In the genomic region with DNA sequence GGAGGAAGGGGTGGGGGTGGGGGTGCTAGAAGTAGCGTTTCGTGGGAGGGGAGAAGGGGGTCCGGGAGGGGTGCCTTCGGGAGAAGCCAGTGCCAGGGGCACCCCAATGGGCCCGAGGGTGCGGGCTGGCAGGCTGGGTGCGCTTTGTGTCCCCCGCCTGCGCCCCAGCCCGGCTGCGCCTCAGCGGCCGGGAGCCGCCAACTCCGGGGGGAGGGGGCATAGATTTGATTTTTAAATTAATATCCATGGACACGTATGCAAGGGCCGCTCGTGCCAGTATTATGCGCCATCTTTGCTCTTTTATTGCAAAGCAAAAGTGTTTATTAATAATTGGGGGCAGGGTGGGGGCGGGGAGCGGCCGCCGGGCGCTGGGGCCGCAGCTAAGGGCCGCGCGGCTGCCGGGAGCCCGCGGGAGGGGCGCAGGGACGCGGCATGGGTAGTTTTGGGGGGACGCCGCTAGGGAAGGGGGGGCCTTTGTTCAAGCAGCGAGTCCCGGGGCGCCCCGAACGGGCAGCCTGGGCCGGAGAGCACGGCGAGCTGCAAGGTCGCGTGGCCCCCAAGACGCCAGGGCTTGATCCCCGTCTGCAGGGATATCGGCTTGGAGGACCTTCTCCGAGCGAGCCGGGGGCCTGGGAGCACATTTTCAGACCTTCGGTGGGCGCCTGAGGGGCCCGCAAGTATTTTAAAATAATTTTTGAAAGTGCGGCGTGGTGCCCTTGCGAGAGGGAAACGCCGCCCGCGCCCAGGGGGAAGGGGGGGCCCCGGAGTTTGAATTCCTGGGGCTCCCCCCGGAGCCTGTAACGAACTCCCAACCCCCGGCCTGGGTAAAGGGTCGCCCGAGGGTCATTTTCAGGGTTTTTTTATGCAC, we compare ENCODE assay signal across 8 cellular contexts. TPM values are rescaled to one million over a fixed set of nuclear protein-coding genes. Genes with fewer than 3 reads are reported as not detected.
A peak's percentile ranks its signal among the peaks of the same experiment; 100 is the strongest.
DNase-seq lines count a peak whose midpoint lies in the region; ATAC-seq lines count a peak whose summit lies in the region.

No MANE protein-coding gene starts in this region.

- peaks cover 6% of the 10 kb centered on the region for H3K4me1 Mint-ChIP-seq in T-helper 1 cell treated with Interleukin-12 subunit alpha and Interleukin-12 subunit beta and Interleukin-4 antibody, amounts not matched to agents 30 μg/mL and 1 μg/mL, for 36 hours (ENCODE audit: low read depth)
- H3K4me1 Mint-ChIP-seq in activated naive CD8-positive, alpha-beta T cell treated with anti-CD3 and anti-CD28 coated beads, Interleukin-2, amount 10 ng/mL, durations not matched to agents 7 days and 5 days: peaks cover 13% of the 10 kb centered on the region

- peak overlapping the region; percentile 37 for H3K27ac ChIP-seq in stomach smooth muscle (ENCODE audit: low read length)

- peaks cover 68% of the 10 kb centered on the region for H3K4me1 ChIP-seq in stomach smooth muscle (ENCODE audit: control insufficient read depth, insufficient read depth, low read length)

- peaks cover 23 to 62% of the 10 kb centered on the region in 2 donors for H3K27me3 ChIP-seq in stomach smooth muscle (ENCODE audit: control insufficient read depth in 1 of 2, insufficient read depth in 2 of 2, low read length in 2 of 2)

- H3K9ac ChIP-seq in stomach smooth muscle (ENCODE audit: low read length in 2 of 2): peak overlapping the region in 1 of 2 donors; percentile 45

- POLR2A ChIA-PET in activated naive CD8-positive, alpha-beta T cell treated with anti-CD3 and anti-CD28 coated beads, Interleukin-2, amount 10 ng/mL, durations not matched to agents 7 days and 5 days (lab: Charles Lee): interaction anchor here (1.2 to 1.6 kb wide), 3 partner anchors 344 to 541 kb away, joined by 4 to 6 read pairs (median 4); no protein-coding TSS in a partner anchor

- peak overlapping the region; percentile 50 for H3K4me3 Mint-ChIP-seq in T-helper 1 cell treated with Interleukin-12 subunit alpha and Interleukin-12 subunit beta and Interleukin-4 antibody, amounts not matched to agents 30 μg/mL and 1 μg/mL, for 36 hours
- peak overlapping the region; percentile 71 for H3K4me3 Mint-ChIP-seq in activated naive CD8-positive, alpha-beta T cell treated with anti-CD3 and anti-CD28 coated beads, Interleukin-2, amount 10 ng/mL, durations not matched to agents 7 days and 5 days

- H3K36me3 ChIP-seq in stomach smooth muscle (ENCODE audit: control insufficient read depth in 2 of 2, insufficient read depth in 2 of 2, low read length in 2 of 2): no peaks in the 10 kb centered on the region

- H3K4me3 ChIP-seq in stomach smooth muscle (ENCODE audit: low read length in 2 of 2): peak overlapping the region; percentile 72 to 76

- no peaks in the 10 kb centered on the region for H3K9me3 ChIP-seq in stomach smooth muscle (ENCODE audit: control insufficient read depth in 2 of 2, low read length in 2 of 2)

- ATAC-seq in activated naive CD8-positive, alpha-beta T cell treated with anti-CD3 and anti-CD28 coated beads, Interleukin-2, amount 10 ng/mL, durations not matched to agents 7 days and 5 days (ENCODE audit: low read depth): no peak
- no peak for ATAC-seq in HG03457 (IDR thresholded peaks at IDR 0.05; ENCODE audit: unreplicated experiment)

- no peaks in the 10 kb centered on the region for H3K36me3 Mint-ChIP-seq in T-helper 1 cell treated with Interleukin-12 subunit alpha and Interleukin-12 subunit beta and Interleukin-4 antibody, amounts not matched to agents 30 μg/mL and 1 μg/mL, for 36 hours (ENCODE audit: low read depth)
- H3K36me3 Mint-ChIP-seq in activated naive CD8-positive, alpha-beta T cell treated with anti-CD3 and anti-CD28 coated beads, Interleukin-2, amount 10 ng/mL, durations not matched to agents 7 days and 5 days: no peaks in the 10 kb centered on the region

- H3K27me3 Mint-ChIP-seq in T-helper 1 cell treated with Interleukin-12 subunit alpha and Interleukin-12 subunit beta and Interleukin-4 antibody, amounts not matched to agents 30 μg/mL and 1 μg/mL, for 36 hours (ENCODE audit: low read depth): peaks cover 38% of the 10 kb centered on the region
- peaks cover 37% of the 10 kb centered on the region for H3K27me3 Mint-ChIP-seq in activated naive CD8-positive, alpha-beta T cell treated with anti-CD3 and anti-CD28 coated beads, Interleukin-2, amount 10 ng/mL, durations not matched to agents 7 days and 5 days

- H3K9me3 Mint-ChIP-seq in T-helper 1 cell treated with Interleukin-12 subunit alpha and Interleukin-12 subunit beta and Interleukin-4 antibody, amounts not matched to agents 30 μg/mL and 1 μg/mL, for 36 hours: no peaks in the 10 kb centered on the region
- H3K9me3 Mint-ChIP-seq in activated naive CD8-positive, alpha-beta T cell treated with anti-CD3 and anti-CD28 coated beads, Interleukin-2, amount 10 ng/mL, durations not matched to agents 7 days and 5 days: no peaks in the 10 kb centered on the region

- DNase-seq in T-helper 1 cell: no peak
- peak; percentile 39 for DNase-seq in activated naive CD8-positive, alpha-beta T cell treated with anti-CD3 and anti-CD28 coated beads, Interleukin-2, amount 10 ng/mL, durations not matched to agents 7 days and 5 days
- peak; percentile 29 for DNase-seq in kidney tubule cell (ENCODE audit: low spot score)
- no peak for DNase-seq in NCI-H446 treated with DMSO at 0.1 percent for 48 hours (lab: John Stamatoyannopoulos, UW)
- no peak for DNase-seq in amygdala (lab: John Stamatoyannopoulos, UW)

- no peak overlapping the region for H3K27ac Mint-ChIP-seq in T-helper 1 cell treated with Interleukin-12 subunit alpha and Interleukin-12 subunit beta and Interleukin-4 antibody, amounts not matched to agents 30 μg/mL and 1 μg/mL, for 36 hours
- no peak overlapping the region for H3K27ac Mint-ChIP-seq in activated naive CD8-positive, alpha-beta T cell treated with anti-CD3 and anti-CD28 coated beads, Interleukin-2, amount 10 ng/mL, durations not matched to agents 7 days and 5 days

RNA-seq across cellular contexts. Expression of a gene that starts 1.0 kb away (rescaled TPM):
- under 1 TPM; 0.78 to 0.96 TPM for total RNA-seq in activated naive CD8-positive, alpha-beta T cell treated with anti-CD3 and anti-CD28 coated beads, Interleukin-2, amount 10 ng/mL, durations not matched to agents 7 days and 5 days

RNA-seq across cellular contexts. Expression of a gene that starts 33.2 kb away (rescaled TPM):
- 10 to 100 TPM; 35.0 to 37.1 TPM for total RNA-seq in activated naive CD8-positive, alpha-beta T cell treated with anti-CD3 and anti-CD28 coated beads, Interleukin-2, amount 10 ng/mL, durations not matched to agents 7 days and 5 days

Comparison
In these comparisons a context has a peak if more than half of its experiments do, and no peak if none do; other contexts are left out.
1. DNase-seq: peak in activated naive CD8-positive, alpha-beta T cell treated with anti-CD3 and anti-CD28 coated beads, Interleukin-2, amount 10 ng/mL, durations not matched to agents 7 days and 5 days (single experiment) and kidney tubule cell (single experiment); none in T-helper 1 cell (0 of 5), NCI-H446 treated with DMSO at 0.1 percent for 48 hours (single experiment) and amygdala (0 of 56).